In the genomic region with DNA sequence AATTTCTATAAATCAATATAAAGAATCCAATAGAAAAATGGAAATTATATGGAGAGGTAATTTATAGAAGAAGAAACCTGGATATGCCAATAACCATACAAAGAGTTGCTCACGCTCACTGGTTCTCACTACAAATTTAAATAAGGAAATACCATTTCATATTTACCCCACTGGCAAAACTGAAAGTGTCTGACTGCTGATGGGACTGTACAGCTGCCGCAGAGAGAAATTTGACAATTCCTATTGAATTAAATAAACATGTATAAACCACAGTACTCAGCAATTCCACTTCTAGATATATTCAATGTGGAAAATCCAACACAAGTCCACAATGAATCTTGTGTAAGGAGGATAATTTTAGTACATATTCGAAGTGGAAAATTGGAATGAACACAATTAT, we compare ENCODE assay signal across 26 cellular contexts.
"Had no signal": no experiment of that assay in that cellular context is flagged by ENCODE, and none has a peak within 500 bp of the region (broad histone marks: within the 10 kb centered on the region; RNA-seq: fewer than 3 reads in every experiment).

No MANE protein-coding gene starts in this region.

- H3K4me1 Mint-ChIP-seq: immature natural killer cell had no signal

- H3K9me3 ChIP-seq: colonic mucosa, esophagus squamous epithelium, gastrocnemius medialis, left lung, lower lobe of right lung, mucosa of descending colon had no signal

- H3K4me2 ChIP-seq: hepatocyte had no signal

- H3K9me3 Mint-ChIP-seq: effector memory CD8-positive, alpha-beta T cell had no signal

- FAIRE-seq: keratinocyte had no signal

- H3K4me1 ChIP-seq: colonic mucosa, gastrocnemius medialis, left lung, lower lobe of right lung had no signal

- H3K4me3 Mint-ChIP-seq: dendritic cell treated with granulocyte-macrophage colony-stimulating factor and Interleukin-4, amounts not matched to agents 40 ng/mL and 50 ng/mL, for 4 days; effector memory CD8-positive, alpha-beta T cell; endodermal cell; immature natural killer cell; mesothelial cell of epicardium had no signal

- H3K27me3 ChIP-seq: colonic mucosa, esophagus squamous epithelium, gastrocnemius medialis, hepatocyte, left lung had no signal

- H3K36me3 ChIP-seq: colonic mucosa, esophagus squamous epithelium, gastrocnemius medialis, left lung, lower lobe of right lung had no signal

- H3K27me3 Mint-ChIP-seq: dendritic cell treated with granulocyte-macrophage colony-stimulating factor and Interleukin-4, amounts not matched to agents 40 ng/mL and 50 ng/mL, for 4 days; effector memory CD8-positive, alpha-beta T cell had no signal

- H3K27ac Mint-ChIP-seq: dendritic cell treated with granulocyte-macrophage colony-stimulating factor and Interleukin-4, amounts not matched to agents 40 ng/mL and 50 ng/mL, for 4 days; effector memory CD8-positive, alpha-beta T cell; endodermal cell; immature natural killer cell; mesothelial cell of epicardium had no signal

- H3K36me3 Mint-ChIP-seq: mesothelial cell of epicardium had no signal

- ATAC-seq: effector memory CD8-positive, alpha-beta T cell; esophagus mucosa; gastrocnemius medialis; left cardiac atrium; left lung; left ventricle myocardium superior; lower lobe of right lung; mucosa of descending colon had no signal

- H3K27ac ChIP-seq: colonic mucosa, epithelial cell of prostate, esophagus squamous epithelium, gastrocnemius medialis, hepatocyte, left lung, lower lobe of right lung had no signal

- H3K4me3 ChIP-seq: colonic mucosa, esophagus squamous epithelium, gastrocnemius medialis, hepatocyte, left lung, lower lobe of right lung, mucosa of descending colon had no signal

- H2AFZ ChIP-seq: hepatocyte had no signal

- H3K79me2 ChIP-seq: hepatocyte had no signal

- DNase-seq: colonic mucosa; cortex of kidney; effector CD8-positive, alpha-beta T cell; effector memory CD8-positive, alpha-beta T cell; endodermal cell; erythroblast; esophagus squamous epithelium; foreskin fibroblast; foreskin melanocyte; gastrocnemius medialis; glutamatergic neuron; head of caudate nucleus; hypothalamus; immature natural killer cell; left cardiac atrium; left lung; left ventricle myocardium superior; lower lobe of right lung; mesenchymal stem cell; mucosa of descending colon had no signal
